In the genomic region with DNA sequence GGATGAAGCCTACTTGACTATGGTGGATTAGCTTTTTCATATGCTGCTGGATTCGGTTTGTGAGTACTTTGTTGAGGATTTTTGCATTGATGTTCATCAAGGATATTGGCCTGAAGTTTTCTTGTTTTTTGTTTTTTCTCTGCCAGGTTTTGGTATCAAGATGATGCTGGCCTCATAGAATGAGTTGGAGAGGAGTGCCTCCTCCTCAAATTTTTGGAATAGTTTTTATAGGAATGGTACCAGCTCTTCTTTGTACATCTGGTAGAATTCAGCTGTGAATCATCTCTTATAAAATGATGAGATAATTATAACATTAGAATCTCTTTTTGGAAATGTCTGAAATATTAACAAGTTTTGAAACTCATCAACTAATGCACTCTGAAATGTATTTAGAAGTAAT, we compare ENCODE assay signal across 27 cellular contexts.
"Had no signal": no experiment of that assay in that cellular context is flagged by ENCODE, and none has a peak within 500 bp of the region (broad histone marks: within the 10 kb centered on the region; RNA-seq: fewer than 3 reads in every experiment).

No MANE protein-coding gene starts in this region.

- H3K4me3 Mint-ChIP-seq: activated CD4-positive, alpha-beta memory T cell treated with anti-CD3 and anti-CD28 coated beads, Interleukin-2, amount 10 ng/mL, durations not matched to agents 7 days and 5 days; activated naive CD4-positive, alpha-beta T cell treated with anti-CD3 and anti-CD28 coated beads for 36 hours; activated naive CD8-positive, alpha-beta T cell treated with anti-CD3 and anti-CD28 coated beads for 36 hours; activated T-helper 17 cell treated with anti-CD3 and anti-CD28 coated beads, Interleukin-2, amount 50 U/mL, for 72 hours had no signal

- H3K27ac ChIP-seq: RWPE1, SJCRH30, VCaP had no signal

- H3K9me3 ChIP-seq: SJCRH30, SK-N-SH had no signal

- H3K4me1 ChIP-seq: SJCRH30 had no signal

- H3K36me3 ChIP-seq: SJCRH30 had no signal

- H3K36me3 Mint-ChIP-seq: activated naive CD8-positive, alpha-beta T cell treated with anti-CD3 and anti-CD28 coated beads for 36 hours had no signal

- H3K4me1 Mint-ChIP-seq: activated CD4-positive, alpha-beta memory T cell treated with anti-CD3 and anti-CD28 coated beads, Interleukin-2, amount 10 ng/mL, durations not matched to agents 7 days and 5 days; activated naive CD8-positive, alpha-beta T cell treated with anti-CD3 and anti-CD28 coated beads for 36 hours; activated T-helper 17 cell treated with anti-CD3 and anti-CD28 coated beads, Interleukin-2, amount 50 U/mL, for 72 hours had no signal

- H3K27me3 ChIP-seq: SJCRH30 had no signal

- H3K27ac Mint-ChIP-seq: activated CD4-positive, alpha-beta memory T cell treated with anti-CD3 and anti-CD28 coated beads, Interleukin-2, amount 10 ng/mL, durations not matched to agents 7 days and 5 days; activated naive CD4-positive, alpha-beta T cell treated with anti-CD3 and anti-CD28 coated beads for 36 hours; activated naive CD8-positive, alpha-beta T cell treated with anti-CD3 and anti-CD28 coated beads for 36 hours; activated T-helper 17 cell treated with anti-CD3 and anti-CD28 coated beads, Interleukin-2, amount 50 U/mL, for 72 hours had no signal

- H3K4me3 ChIP-seq: SJCRH30 had no signal

- ATAC-seq: activated T-helper 17 cell treated with anti-CD3 and anti-CD28 coated beads, Interleukin-2, amount 50 U/mL, for 72 hours; Panc1 had no signal

- H3K27me3 Mint-ChIP-seq: activated naive CD8-positive, alpha-beta T cell treated with anti-CD3 and anti-CD28 coated beads for 36 hours; activated T-helper 17 cell treated with anti-CD3 and anti-CD28 coated beads, Interleukin-2, amount 50 U/mL, for 72 hours had no signal

- DNase-seq: activated CD4-positive, alpha-beta memory T cell treated with anti-CD3 and anti-CD28 coated beads, Interleukin-2, amount 10 ng/mL, durations not matched to agents 7 days and 5 days; activated CD4-positive, alpha-beta T cell treated with anti-CD3 and anti-CD28 coated beads, Interleukin-2, amount 50 U/mL, for 1 hour; activated CD4-positive, CD25-positive, alpha-beta regulatory T cell; activated gamma-delta T cell; activated naive CD4-positive, alpha-beta T cell treated with anti-CD3 and anti-CD28 coated beads for 36 hours; activated naive CD8-positive, alpha-beta T cell treated with anti-CD3 and anti-CD28 coated beads for 36 hours; activated T-cell treated with anti-CD3 and anti-CD28 coated beads for 4 hours; activated T-cell treated with anti-CD3 and anti-CD28 coated beads, Interleukin-2, amount 50 U/mL, for 48 hours; anterior cingulate cortex; NCI-H1092; NCI-H1417; NCI-H1930; NCI-H2107; NCI-H2171 treated with DMSO at 0.1 percent for 48 hours; NCI-H345; NCI-H510A; NCI-H69; NK-92 treated with Interleukin-12 subunit alpha and Interleukin-12 subunit beta, amount 100 ng/mL, for 24 hours; OCI-M1; Right ventricle myocardium superior; SJCRH30; SK-N-SH; T-helper 1 cell had no signal
